ENCODE assay signal across 9 cellular contexts in genomic region chr5:89287964-89288363, GRCh38.
"Had no signal": no experiment of that assay in that cellular context is flagged by ENCODE, and none has a peak within 500 bp of the region (broad histone marks: within the 10 kb centered on the region; RNA-seq: fewer than 3 reads in every experiment).

No MANE protein-coding gene starts in this region.

- H3K4me3 ChIP-seq: GM23248, HAP-1 had no signal

- H3K27ac ChIP-seq: GM23248 had no signal

- H3K9me3 ChIP-seq: HAP-1 had no signal

- H3K36me3 ChIP-seq: HAP-1 had no signal

- FAIRE-seq: HTR-8/SVneo had no signal

- ATAC-seq: HCT116 had no signal

- DNase-seq: GM23248, GOT3, H7, HFFc6, IMR-90, KG1 had no signal
